ENCODE assay signal across 8 cellular contexts in the genomic region with DNA sequence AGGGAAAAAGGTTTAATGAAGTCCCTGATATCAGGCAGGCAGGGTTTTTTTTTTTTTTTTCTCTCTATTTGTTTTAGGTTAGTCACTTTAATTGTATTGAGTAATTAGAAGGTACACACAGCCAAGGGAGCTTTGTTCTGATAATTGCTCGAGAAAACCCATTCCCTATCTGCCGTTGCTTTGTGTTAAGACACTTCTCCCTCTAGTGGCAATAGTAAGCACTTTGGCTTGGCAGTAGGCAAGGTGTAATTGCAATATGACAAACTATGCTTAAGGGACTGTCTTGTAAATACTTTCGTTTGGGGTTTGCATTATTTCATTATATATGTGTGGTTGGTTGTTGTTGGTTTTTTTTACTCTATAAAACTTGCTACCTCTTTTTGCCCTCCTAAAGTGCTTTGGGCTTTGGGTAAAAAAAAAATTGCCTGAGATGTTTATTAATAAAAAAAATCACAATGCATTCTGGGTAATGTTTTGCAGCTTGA.
A peak's percentile ranks its signal among the peaks of the same experiment; 100 is the strongest.
DNase-seq lines count a peak whose midpoint lies in the region; ATAC-seq and TF ChIP-seq lines count a peak whose summit lies in the region.

No MANE protein-coding gene starts in this region.

- H3K4me3 ChIP-seq in LNCaP clone FGC (ENCODE audit: low read depth, low read length) (no peak overlapping the region), Panc1 (ENCODE audit: low read depth in 2 of 2, low read length in 2 of 2) (no peak overlapping the region), brain microvascular endothelial cell (ENCODE audit: low read depth, low read length) (no peak overlapping the region)

- H3K4me1 Mint-ChIP-seq in activated T-cell treated with anti-CD3 and anti-CD28 coated beads, Interleukin-2, amount 50 U/mL, for 72 hours (ENCODE audit: low read depth): peaks cover 6% of the 10 kb centered on the region

- no peaks in the 10 kb centered on the region for H3K9me3 Mint-ChIP-seq in activated T-cell treated with anti-CD3 and anti-CD28 coated beads, Interleukin-2, amount 50 U/mL, for 72 hours

- BruUV-seq in Panc1 (replicated peaks; lab: Mats Ljungman, UMichigan): no TSS peak

- peak overlapping the region in 1 of 2 donors; percentile 20 for H3K4me3 Mint-ChIP-seq in activated T-cell treated with anti-CD3 and anti-CD28 coated beads, Interleukin-2, amount 50 U/mL, for 72 hours

- peak overlapping the region; percentile 22 for H3K27ac Mint-ChIP-seq in activated T-cell treated with anti-CD3 and anti-CD28 coated beads, Interleukin-2, amount 50 U/mL, for 72 hours

- no peaks in the 10 kb centered on the region for H3K27me3 Mint-ChIP-seq in activated T-cell treated with anti-CD3 and anti-CD28 coated beads, Interleukin-2, amount 50 U/mL, for 72 hours (ENCODE audit: low read depth)

- peaks cover 5% of the 10 kb centered on the region; the same call in 1 of the 2 replicates for H3K4me1 ChIP-seq in Panc1 (ENCODE audit: control insufficient read depth, insufficient read depth, low read length)

- H3K36me3 ChIP-seq in Panc1 (ENCODE audit: control insufficient read depth, insufficient read depth, low read length) (no peaks in the 10 kb centered on the region), brain microvascular endothelial cell (replicated peaks) (no peaks in the 10 kb centered on the region)

- no peak overlapping the region for H3K27ac ChIP-seq in Panc1 (ENCODE audit: low read length)
- no peak overlapping the region for H3K27ac ChIP-seq in brain microvascular endothelial cell

- H3K9me3 ChIP-seq in Panc1 (ENCODE audit: control insufficient read depth, insufficient read depth, low read depth, low read length): no peaks in the 10 kb centered on the region

- CTCF ChIA-PET in Panc1 (lab: Charles Lee): interaction anchor here (0.6 to 1.4 kb wide), 19 partner anchors 11 to 345 kb away, joined by 3 to 13 read pairs (median 5); no protein-coding TSS in a partner anchor

- ATAC-seq in activated T-cell treated with anti-CD3 and anti-CD28 coated beads, Interleukin-2, amount 50 U/mL, for 72 hours (replicated peaks in 1 of 2): peak; percentile 74 to 79
- peak; percentile 94 for ATAC-seq in Panc1
- no peak for ATAC-seq in HG03097 (IDR thresholded peaks at IDR 0.05; ENCODE audit: low FRiP score, unreplicated experiment)

- peak; percentile 19 to 31 for DNase-seq in activated T-cell treated with anti-CD3 and anti-CD28 coated beads, Interleukin-2, amount 50 U/mL, for 72 hours
- DNase-seq in activated T-cell treated with anti-CD3 and anti-CD28 coated beads for 4 hours: no peak
- DNase-seq in LNCaP clone FGC (ENCODE audit: low read depth): peak; percentile 73
- peak; percentile 76 for DNase-seq in Panc1 (ENCODE audit: low read depth, low spot score)
- DNase-seq in brain microvascular endothelial cell: peak; percentile 52
- DNase-seq in iPS DF 19.7 (ENCODE audit: low read depth, low spot score): peak; percentile 38
- peak; percentile 36 for DNase-seq in smooth muscle cell of the brain vasculature (ENCODE audit: low read depth, low spot score)

- in situ Hi-C loops in Panc1 (cut with HindIII; ENCODE audit: low pct_unique_long_range_greater_than_20kb, low sequenced_read_pairs) (no loop called here), brain microvascular endothelial cell (cut with HindIII; ENCODE audit: low pct_ligation_motif_present, low sequenced_read_pairs) (no loop called here)

- peak; percentile 97 for TF ChIP-seq CTCF in LNCaP clone FGC (IDR thresholded peaks at IDR 0.05; ENCODE audit: control insufficient read depth, extremely low read depth, insufficient read depth)
- peak; percentile 87; the same call in 1 of the 2 replicates for TF ChIP-seq CTCF in Panc1 (IDR thresholded peaks at IDR 0.05)
- TF ChIP-seq CTCF in brain microvascular endothelial cell (IDR thresholded peaks at IDR 0.05; ENCODE audit: low read depth, low read length, missing control alignments): peak; percentile 88

- intact Hi-C loops in Panc1 (cut with micrococcal nuclease; ENCODE audit: unreplicated experiment): no loop called here

- POLR2A ChIA-PET in Panc1 (lab: Charles Lee): interaction anchor here (0.5 to 1.1 kb wide), 3 partner anchors 122 to 175 kb away, joined by 3 to 5 read pairs (median 4); no protein-coding TSS in a partner anchor

- no peaks in the 10 kb centered on the region for H3K36me3 Mint-ChIP-seq in activated T-cell treated with anti-CD3 and anti-CD28 coated beads, Interleukin-2, amount 50 U/mL, for 72 hours (ENCODE audit: insufficient read depth in 2 of 2)

- no peaks in the 10 kb centered on the region for H3K27me3 ChIP-seq in Panc1 (ENCODE audit: control insufficient read depth, insufficient read depth, low read length)
- no peaks in the 10 kb centered on the region for H3K27me3 ChIP-seq in brain microvascular endothelial cell (replicated peaks)
